8 cellular contexts compared by ENCODE assay signal in genomic region chr2:127700527-127701192, GRCh38. TPM values are rescaled to one million over a fixed set of nuclear protein-coding genes. Genes with fewer than 3 reads are reported as not detected.
DNase-seq lines count a peak whose midpoint lies in the region; ATAC-seq, FAIRE-seq and TF ChIP-seq lines count a peak whose summit lies in the region.

No MANE protein-coding gene starts in this region.

- intact Hi-C loops in mucosa of descending colon (cut with DNase I, micrococcal nuclease), result no loop called here

- H3K36me3 ChIP-seq in endodermal cell (ENCODE audit: control insufficient read depth, insufficient read depth, low read length) (peaks cover 33% of the 10 kb centered on the region), mucosa of descending colon (ENCODE audit: low read depth) (no peaks in the 10 kb centered on the region), upper lobe of left lung (peaks cover 0 to 3% (median 0%) of the 10 kb centered on the region in 4 donors)

- no peak for TF ChIP-seq POLR2A in upper lobe of left lung (IDR thresholded peaks at IDR 0.05)

- peak overlapping the region; percentile 82 for H3K9ac ChIP-seq in endodermal cell (ENCODE audit: extremely low read depth, low read length, poor library complexity, severe bottlenecking)

- peaks cover 24% of the 10 kb centered on the region for H3K36me3 Mint-ChIP-seq in endodermal cell (ENCODE audit: low read depth)

- TF ChIP-seq EP300 in upper lobe of left lung (IDR thresholded peaks at IDR 0.05), result peak in 2 of 4 donors; percentile 48 to 59

- H3K27ac ChIP-seq in endodermal cell (ENCODE audit: low read depth, low read length), result peak overlapping the region; percentile 92
- peak overlapping the region; percentile 92 to 99 (median 98) for H3K27ac ChIP-seq in upper lobe of left lung

- ATAC-seq in GM19455 (IDR thresholded peaks at IDR 0.05; ENCODE audit: unreplicated experiment) (peak; percentile 59), HG03460 (IDR thresholded peaks at IDR 0.05; ENCODE audit: unreplicated experiment) (peak; percentile 57), mucosa of descending colon (peak; percentile 69), upper lobe of left lung (ENCODE audit: low FRiP score in 2 of 2) (peak; percentile 39 to 66)

- 43 to 55% methylated on average over 16 to 17 of the region's 17 CpGs for WGBS in endodermal cell (ENCODE audit: insufficient coverage in 1 of 2, insufficient read length in 1 of 2), 2 experiments
- WGBS in upper lobe of left lung, 2 donors, result 45 to 63% methylated on average over 17 of the region's 17 CpGs

- peaks cover 8% of the 10 kb centered on the region for H3K27me3 Mint-ChIP-seq in endodermal cell (ENCODE audit: insufficient read depth)

- DNase-seq in ELF-1 (ENCODE audit: low read depth, low spot score), result peak; percentile 86
- peak; percentile 97 for DNase-seq in SW480 (ENCODE audit: low spot score)
- peak; percentile 95 for DNase-seq in endodermal cell
- peak; percentile 86 to 93 (median 88) for DNase-seq in mucosa of descending colon
- DNase-seq in upper lobe of left lung, result peak in 1 of 2 donors; percentile 84
- DNase-seq in D721Med (ENCODE audit: insufficient read length, low spot score), result no peak

- TF ChIP-seq CTCF in endodermal cell (conservative IDR thresholded peaks at IDR 0.05) (no peak), mucosa of descending colon (IDR thresholded peaks at IDR 0.05) (no peak), upper lobe of left lung (IDR thresholded peaks at IDR 0.05) (no peak), D721Med (IDR thresholded peaks at IDR 0.05; ENCODE audit: insufficient read depth, missing control alignments) (no peak)

- peaks cover 3% of the 10 kb centered on the region for H3K4me1 ChIP-seq in endodermal cell (ENCODE audit: control insufficient read depth, insufficient read depth, low read length)
- H3K4me1 ChIP-seq in mucosa of descending colon (ENCODE audit: low read depth), result peaks cover 32% of the 10 kb centered on the region
- H3K4me1 ChIP-seq in upper lobe of left lung, result peaks cover 38 to 49% (median 41%) of the 10 kb centered on the region in 4 donors

- H3K27me3 ChIP-seq in endodermal cell (ENCODE audit: control insufficient read depth, insufficient read depth, low read length, poor library complexity, severe bottlenecking), result no peaks in the 10 kb centered on the region
- H3K27me3 ChIP-seq in upper lobe of left lung, result no peaks in the 10 kb centered on the region

- peak overlapping the region; percentile 86 for H3K4me3 ChIP-seq in endodermal cell (ENCODE audit: low read length)
- H3K4me3 ChIP-seq in mucosa of descending colon, result peak overlapping the region; percentile 72
- peak overlapping the region; percentile 25 to 92 (median 82) for H3K4me3 ChIP-seq in upper lobe of left lung

- H3K4me3 Mint-ChIP-seq in endodermal cell, result peak overlapping the region; percentile 72

- H3K4me1 Mint-ChIP-seq in endodermal cell, result peaks cover 16% of the 10 kb centered on the region

- no peak for FAIRE-seq in D721Med (lab: Jason Lieb, UNC)

- H3K27ac Mint-ChIP-seq in endodermal cell, result peak overlapping the region; percentile 97

- H3K9me3 Mint-ChIP-seq in endodermal cell, result no peaks in the 10 kb centered on the region

- H3K9me3 ChIP-seq in endodermal cell (ENCODE audit: control insufficient read depth, low read length), result no peaks in the 10 kb centered on the region
- H3K9me3 ChIP-seq in mucosa of descending colon, result no peaks in the 10 kb centered on the region
- H3K9me3 ChIP-seq in upper lobe of left lung, result no peaks in the 10 kb centered on the region

RNA-seq across cellular contexts. Expression of gene SFT2D3, which starts 0.6 kb away (rescaled TPM):
- 10 to 100 TPM in 1 of 2 donors, 1 to 10 TPM in 1; 5.5 to 10.1 TPM for total RNA-seq in endodermal cell
- 16.1 TPM for polyA plus RNA-seq in endodermal cell (2013, experiment 1 of 2)
- 14.3 TPM for polyA plus RNA-seq in endodermal cell (2013, experiment 2 of 2)
- 1 to 10 TPM; 5.1 to 8.8 (median 8.1) TPM for total RNA-seq in mucosa of descending colon
- total RNA-seq in upper lobe of left lung, result 10 to 100 TPM in 2 of 6 donors, 1 to 10 TPM in 4; 6.4 to 13.1 (median 9.1) TPM

RNA-seq across cellular contexts. Expression of gene LIMS2, which starts 25.3 kb away (rescaled TPM):
- total RNA-seq in endodermal cell (1 to 10 TPM; 3.9 to 9.8 TPM), mucosa of descending colon (100 to 1,000 TPM in 1 of 3 donors, 10 to 100 TPM in 2; 12.5 to 478 (median 29.9) TPM), upper lobe of left lung (100 to 1,000 TPM in 4 of 6 donors, 10 to 100 TPM in 2; 33.6 to 169 (median 109) TPM)
- 4.8 TPM for polyA plus RNA-seq in endodermal cell (2013, experiment 1 of 2)
- polyA plus RNA-seq in endodermal cell (2013, experiment 2 of 2), result 4.8 TPM

RNA-seq across cellular contexts. Expression of gene GPR17, which starts 54.7 kb away (rescaled TPM):
- total RNA-seq in endodermal cell (under 1 TPM in 1 of 2 donors, not detected in 1; 0.24 TPM), mucosa of descending colon (under 1 TPM in 1 of 3 donors, not detected in 2; 0.51 TPM), upper lobe of left lung (under 1 TPM in 3 of 6 donors, not detected in 3; 0.17 to 0.46 (median 0.24) TPM)
- 5.0 TPM for polyA plus RNA-seq in endodermal cell (2013, experiment 1 of 2)
- 4.8 TPM for polyA plus RNA-seq in endodermal cell (2013, experiment 2 of 2)
